Comparison of ENCODE assay signal across 21 cellular contexts in the genomic region with DNA sequence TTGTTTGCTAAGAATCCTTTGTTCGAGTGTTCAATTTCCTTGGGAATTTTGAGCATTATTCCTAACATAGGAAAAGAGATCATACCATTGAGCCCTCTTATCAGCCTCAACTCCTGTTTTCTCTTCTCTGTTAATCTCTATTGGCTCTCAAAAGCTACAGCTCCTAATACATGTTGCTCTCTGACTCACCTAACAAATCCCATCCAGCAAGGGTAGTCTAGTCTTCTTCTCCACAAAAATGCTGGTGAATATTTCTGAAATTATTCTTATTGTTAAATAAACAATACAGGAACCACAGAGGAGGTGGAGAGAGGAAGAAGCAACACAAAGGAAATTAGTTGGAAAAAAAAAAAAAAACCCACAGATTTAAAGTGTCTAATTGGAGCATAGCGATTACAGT.
DNase-seq lines count a peak whose midpoint lies in the region; ATAC-seq, FAIRE-seq and TF ChIP-seq lines count a peak whose summit lies in the region.
"Had no signal": no experiment of that assay in that cellular context is flagged by ENCODE, and none has a peak within 500 bp of the region (broad histone marks: within the 10 kb centered on the region; RNA-seq: fewer than 3 reads in every experiment).

No MANE protein-coding gene starts in this region.

- H3K4me3 ChIP-seq in fibroblast of mammary gland (ENCODE audit: control insufficient read depth, low read depth, low read length) (no peak overlapping the region), skeletal muscle satellite cell (ENCODE audit: low read length) (no peak overlapping the region), HepG2 (replicated peaks in 1 of 3; ENCODE audit: insufficient read depth in 1 of 3, low read depth in 2 of 3, low read length in 3 of 3) (no peak overlapping the region)
- H3K4me3 ChIP-seq: cardiac muscle cell, gastrocnemius medialis, right atrium auricular region, suprapubic skin had no signal

- TF ChIP-seq POLR2A in HepG2 (IDR thresholded peaks at IDR 0.05; ENCODE audit: insufficient read depth in 1 of 2, low read depth in 2 of 2, low read length in 2 of 2): no peak

- no peak for FAIRE-seq in HepG2 (lab: Jason Lieb, UNC)

- H3K27me3 ChIP-seq in skeletal muscle satellite cell (ENCODE audit: control insufficient read depth, insufficient read depth, low read length) (no peaks in the 10 kb centered on the region), HepG2 (ENCODE audit: control insufficient read depth in 1 of 2, insufficient read depth in 2 of 2, low read length in 2 of 2) (no peaks in the 10 kb centered on the region)
- H3K27me3 ChIP-seq: cardiac muscle cell, gastrocnemius medialis, right atrium auricular region, suprapubic skin had no signal

- no peaks in the 10 kb centered on the region for H3K79me2 ChIP-seq in HepG2 (ENCODE audit: insufficient read depth, low read length)

- in situ Hi-C loops in HepG2 (cut with HindIII; ENCODE audit: extremely low pct_ligation_motif_present, low pct_unique_long_range_greater_than_20kb): no loop called here

- no peak overlapping the region for H3K27ac ChIP-seq in HepG2 (ENCODE audit: extremely low read length, insufficient read depth, low read length)
- H3K27ac ChIP-seq: cardiac muscle cell, gastrocnemius medialis, right atrium auricular region, suprapubic skin had no signal

- H3K36me3 ChIP-seq in skeletal muscle satellite cell (ENCODE audit: insufficient read depth, low read length) (no peaks in the 10 kb centered on the region), HepG2 (replicated peaks in 1 of 2; ENCODE audit: control insufficient read depth in 1 of 2, insufficient read depth in 2 of 2, low read length in 2 of 2) (no peaks in the 10 kb centered on the region)
- H3K36me3 ChIP-seq: cardiac muscle cell, gastrocnemius medialis, right atrium auricular region, suprapubic skin had no signal

- 1% methylated on average over 2 of the region's 2 CpGs for WGBS in HepG2 (ENCODE audit: low lambda C conversion rate)

- CTCF ChIA-PET in HepG2 (lab: Yijun Ruan, JAX; ENCODE audit: low intra/inter-chr PET ratio, low total read pairs): no interaction called here

- DNase-seq in EH (ENCODE audit: low read depth): peak; percentile 85
- DNase-seq in NCI-H226: peak; percentile 66
- peak; percentile 54 for DNase-seq in fibroblast of mammary gland (ENCODE audit: low read depth)
- DNase-seq in HepG2 (ENCODE audit: low spot score): no peak
- DNase-seq: activated CD4-positive, CD25-positive, alpha-beta regulatory T cell treated with anti-CD3 and anti-CD28 coated beads, Interleukin-2, amount 50 U/mL, for 72 hours; activated CD8-positive, alpha-beta memory T cell treated with anti-CD3 and anti-CD28 coated beads, Interleukin-2, amount 50 U/mL, for 4 hours; activated naive CD4-positive, alpha-beta T cell; CD4-positive, CD25-positive, alpha-beta regulatory T cell; DND-41; effector CD4-positive, alpha-beta T cell; gastrocnemius medialis; NCI-H1092 treated with DMSO at 0.1 percent for 48 hours; NK-92 treated with Interleukin-12 subunit alpha and Interleukin-12 subunit beta, amount 100 ng/mL, for 24 hours; stimulated activated CD4-positive, alpha-beta T cell treated with anti-CD3 and anti-CD28 coated beads, Interleukin-1b, Interleukin-23, amount 100 ng/mL, for 48 hours; T-helper 17 cell had no signal

- ATAC-seq in HepG2 (no peak), GM21723 (IDR thresholded peaks at IDR 0.05; ENCODE audit: unreplicated experiment) (no peak), HG03139 (IDR thresholded peaks at IDR 0.05; ENCODE audit: unreplicated experiment) (no peak)
- ATAC-seq: gastrocnemius medialis, T-helper 17 cell had no signal

- TF ChIP-seq EP300 in HepG2 (IDR thresholded peaks at IDR 0.05; ENCODE audit: low read depth in 2 of 2, low read length in 2 of 2) (no peak), HepG2 (CRISPR knock-in tag; IDR thresholded peaks at IDR 0.05; ENCODE audit: borderline replicate concordance) (no peak)

- no peak overlapping the region for H3K9ac ChIP-seq in skeletal muscle satellite cell (ENCODE audit: low read depth, low read length)
- no peak overlapping the region for H3K9ac ChIP-seq in HepG2 (ENCODE audit: insufficient read depth, low read depth, low read length)

- POLR2A ChIA-PET in HepG2 (lab: Yijun Ruan, JAX): no interaction called here

- H3K9me3 ChIP-seq in skeletal muscle satellite cell (replicated peaks; ENCODE audit: low read length) (no peaks in the 10 kb centered on the region), HepG2 (ENCODE audit: low read length) (no peaks in the 10 kb centered on the region)
- H3K9me3 ChIP-seq: gastrocnemius medialis, right atrium auricular region, suprapubic skin had no signal

- TF ChIP-seq RAD21 in HepG2 (CRISPR knock-in tag; IDR thresholded peaks at IDR 0.05): no peak

- H3K4me1 ChIP-seq in skeletal muscle satellite cell (ENCODE audit: control insufficient read depth, insufficient read depth, low read length) (peaks cover 8% of the 10 kb centered on the region), HepG2 (ENCODE audit: insufficient read depth, low read length) (no peaks in the 10 kb centered on the region)
- H3K4me1 ChIP-seq: gastrocnemius medialis, right atrium auricular region, suprapubic skin had no signal

- intact Hi-C loops in HepG2 (cut with micrococcal nuclease; ENCODE audit: unreplicated experiment): no loop called here

- BruUV-seq in HepG2 (replicated peaks; lab: Mats Ljungman, UMichigan): no TSS peak

- no peak for TF ChIP-seq CTCF in fibroblast of mammary gland (conservative IDR thresholded peaks at IDR 0.05; ENCODE audit: control insufficient read depth, insufficient read depth, low read depth, low read length)
- TF ChIP-seq CTCF in HepG2 (CRISPR knock-in tag; IDR thresholded peaks at IDR 0.05): no peak

- H3K4me2 ChIP-seq in skeletal muscle satellite cell (ENCODE audit: low read length): peak overlapping the region; percentile 11
- no peak overlapping the region for H3K4me2 ChIP-seq in HepG2 (ENCODE audit: low read depth, low read length)

- H2AFZ ChIP-seq in HepG2 (ENCODE audit: low read length): no peak overlapping the region

- H4K20me1 ChIP-seq in HepG2 (ENCODE audit: insufficient read depth, low read length): no peaks in the 10 kb centered on the region

TF ChIP-seq in HepG2, 621 proteins besides CTCF, POLR2A, EP300 and RAD21:
- no peak for TF ChIP-seq CREB1 (IDR thresholded peaks at IDR 0.05)
- TF ChIP-seq CREB1 (CRISPR knock-in tag; IDR thresholded peaks at IDR 0.05): no peak
- no peak for TF ChIP-seq ELF1 (CRISPR knock-in tag; IDR thresholded peaks at IDR 0.05)
- TF ChIP-seq ZNF562 (CRISPR knock-in tag; IDR thresholded peaks at IDR 0.05; ENCODE audit: borderline replicate concordance): no peak
- TF ChIP-seq, protein P1, sequence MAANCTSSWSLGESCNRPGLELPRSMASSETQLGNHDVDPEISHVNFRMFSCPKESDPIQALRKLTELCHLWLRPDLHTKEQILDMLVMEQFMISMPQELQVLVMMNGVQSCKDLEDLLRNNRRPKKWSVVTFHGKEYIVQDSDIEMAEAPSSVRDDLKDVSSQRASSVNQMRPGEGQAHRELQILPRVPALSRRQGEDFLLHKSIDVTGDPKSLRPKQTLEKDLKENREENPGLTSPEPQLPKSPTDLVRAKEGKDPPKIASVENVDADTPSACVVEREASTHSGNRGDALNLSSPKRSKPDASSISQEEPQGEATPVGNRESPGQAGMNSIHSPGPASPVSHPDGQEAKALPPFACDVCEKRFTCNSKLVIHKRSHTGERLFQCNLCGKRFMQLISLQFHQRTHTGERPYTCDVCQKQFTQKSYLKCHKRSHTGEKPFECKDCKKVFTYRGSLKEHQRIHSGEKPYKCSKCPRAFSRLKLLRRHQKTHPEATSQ (CRISPR knock-in tag; IDR thresholded peaks at IDR 0.05; ENCODE audit: borderline replicate concordance): no peak
- TF ChIP-seq, protein P2, sequence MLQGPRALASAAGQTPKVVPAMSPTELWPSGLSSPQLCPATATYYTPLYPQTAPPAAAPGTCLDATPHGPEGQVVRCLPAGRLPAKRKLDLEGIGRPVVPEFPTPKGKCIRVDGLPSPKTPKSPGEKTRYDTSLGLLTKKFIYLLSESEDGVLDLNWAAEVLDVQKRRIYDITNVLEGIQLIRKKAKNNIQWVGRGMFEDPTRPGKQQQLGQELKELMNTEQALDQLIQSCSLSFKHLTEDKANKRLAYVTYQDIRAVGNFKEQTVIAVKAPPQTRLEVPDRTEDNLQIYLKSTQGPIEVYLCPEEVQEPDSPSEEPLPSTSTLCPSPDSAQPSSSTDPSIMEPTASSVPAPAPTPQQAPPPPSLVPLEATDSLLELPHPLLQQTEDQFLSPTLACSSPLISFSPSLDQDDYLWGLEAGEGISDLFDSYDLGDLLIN (CRISPR knock-in tag; IDR thresholded peaks at IDR 0.05; ENCODE audit: borderline replicate concordance): no peak
- no peak for TF ChIP-seq ZSCAN29 (CRISPR knock-in tag; conservative IDR thresholded peaks at IDR 0.05)
- TF ChIP-seq HMGA1 (CRISPR knock-in tag; conservative IDR thresholded peaks at IDR 0.05): no peak
- no peak for TF ChIP-seq TBX2 (CRISPR knock-in tag; IDR thresholded peaks at IDR 0.05; ENCODE audit: borderline replicate concordance)
- no peak for TF ChIP-seq ZNF180 (CRISPR knock-in tag; IDR thresholded peaks at IDR 0.05; ENCODE audit: borderline replicate concordance, low read depth)
- no peak for TF ChIP-seq THYN1 (CRISPR knock-in tag; IDR thresholded peaks at IDR 0.05; ENCODE audit: borderline replicate concordance, low read depth)
- TF ChIP-seq ZNF709 (CRISPR knock-in tag; IDR thresholded peaks at IDR 0.05): no peak
- no peak for TF ChIP-seq PAF1 (CRISPR knock-in tag; IDR thresholded peaks at IDR 0.05)
- TF ChIP-seq, protein P3, sequence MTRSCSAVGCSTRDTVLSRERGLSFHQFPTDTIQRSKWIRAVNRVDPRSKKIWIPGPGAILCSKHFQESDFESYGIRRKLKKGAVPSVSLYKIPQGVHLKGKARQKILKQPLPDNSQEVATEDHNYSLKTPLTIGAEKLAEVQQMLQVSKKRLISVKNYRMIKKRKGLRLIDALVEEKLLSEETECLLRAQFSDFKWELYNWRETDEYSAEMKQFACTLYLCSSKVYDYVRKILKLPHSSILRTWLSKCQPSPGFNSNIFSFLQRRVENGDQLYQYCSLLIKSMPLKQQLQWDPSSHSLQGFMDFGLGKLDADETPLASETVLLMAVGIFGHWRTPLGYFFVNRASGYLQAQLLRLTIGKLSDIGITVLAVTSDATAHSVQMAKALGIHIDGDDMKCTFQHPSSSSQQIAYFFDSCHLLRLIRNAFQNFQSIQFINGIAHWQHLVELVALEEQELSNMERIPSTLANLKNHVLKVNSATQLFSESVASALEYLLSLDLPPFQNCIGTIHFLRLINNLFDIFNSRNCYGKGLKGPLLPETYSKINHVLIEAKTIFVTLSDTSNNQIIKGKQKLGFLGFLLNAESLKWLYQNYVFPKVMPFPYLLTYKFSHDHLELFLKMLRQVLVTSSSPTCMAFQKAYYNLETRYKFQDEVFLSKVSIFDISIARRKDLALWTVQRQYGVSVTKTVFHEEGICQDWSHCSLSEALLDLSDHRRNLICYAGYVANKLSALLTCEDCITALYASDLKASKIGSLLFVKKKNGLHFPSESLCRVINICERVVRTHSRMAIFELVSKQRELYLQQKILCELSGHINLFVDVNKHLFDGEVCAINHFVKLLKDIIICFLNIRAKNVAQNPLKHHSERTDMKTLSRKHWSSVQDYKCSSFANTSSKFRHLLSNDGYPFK (CRISPR knock-in tag; IDR thresholded peaks at IDR 0.05; ENCODE audit: borderline replicate concordance): no peak
TF ChIP-seq in HepG2: peak in this region for 0.
